ENCODE assay signal across 27 cellular contexts in genomic region chr6:91637217-91637616, GRCh38.
"Had no signal": no experiment of that assay in that cellular context is flagged by ENCODE, and none has a peak within 500 bp of the region (broad histone marks: within the 10 kb centered on the region; RNA-seq: fewer than 3 reads in every experiment).

No MANE protein-coding gene starts in this region.

- H3K4me1 ChIP-seq: stomach, suprapubic skin, thyroid gland, tibial artery, transverse colon, upper lobe of left lung, upper lobe of right lung, uterus, vagina had no signal

- H3K4me3 ChIP-seq: stomach, suprapubic skin, testis, thoracic aorta, thyroid gland, tibial artery, tibial nerve, transverse colon, upper lobe of left lung, upper lobe of right lung, uterus, vagina had no signal

- FAIRE-seq: urothelium cell line had no signal

- DNase-seq: stimulated activated CD4-positive, alpha-beta T cell treated with anti-CD3 and anti-CD28 coated beads, Interleukin-2, amount 100 ng/mL, for 48 hours; stimulated activated CD4-positive, alpha-beta T cell treated with anti-CD3 and anti-CD28 coated beads, Interleukin-4, amount 100 ng/mL, for 1 hour; stimulated activated CD4-positive, alpha-beta T cell treated with anti-CD3 and anti-CD28 coated beads, Interleukin-4, amount 100 ng/mL, for 24 hours; stimulated activated CD4-positive, alpha-beta T cell treated with anti-CD3 and anti-CD28 coated beads, Interleukin-4, amount 100 ng/mL, for 4 hours; stimulated activated CD8-positive, alpha-beta memory T cell treated with anti-CD3 and anti-CD28 coated beads, Interleukin-4, amount 100 ng/mL, for 48 hours; stimulated activated naive B cell treated with anti-CD40 and anti-IgM and Interleukin-4, amounts not matched to agents 10 μg/mL and 1 μg/mL and 100 μg/mL, for 72 hours; stimulated activated naive CD4-positive, alpha-beta T cell; stimulated activated naive CD4-positive, alpha-beta T cell treated with Interleukin-2 at 50 U/mL for 16 hours; stimulated activated naive CD8-positive, alpha-beta T cell treated with anti-CD3 and anti-CD28 coated beads, Interleukin-15, amount 100 ng/mL, for 72 hours; stimulated activated naive CD8-positive, alpha-beta T cell treated with anti-CD3 and anti-CD28 coated beads, Interleukin-15, Interleukin-2, amounts not matched to agents 100 U/mL and 50 U/mL, for 24 hours; stomach; substantia nigra; testis; thyroid gland; tibial artery; transverse colon; trophoblast cell; upper lobe of left lung; upper lobe of right lung; uterus had no signal

- ATAC-seq: stimulated activated effector memory CD8-positive, alpha-beta T cell treated with anti-CD3 and anti-CD28 coated beads, Interleukin-12 subunit alpha, Interleukin-12 subunit beta, amount 100 ng/mL, for 72 hours; stimulated activated memory B cell treated with anti-CD40 and anti-IgM and Interleukin-4, amounts not matched to agents 10 μg/mL and 1 μg/mL and 100 μg/mL, for 72 hours; stimulated activated naive B cell treated with anti-CD40 and anti-IgM and Interleukin-4, amounts not matched to agents 10 μg/mL and 1 μg/mL and 100 μg/mL, for 72 hours; stimulated activated naive CD8-positive, alpha-beta T cell treated with anti-CD3 and anti-CD28 coated beads, Interleukin-15, amount 100 ng/mL, for 72 hours; stimulated activated naive CD8-positive, alpha-beta T cell treated with anti-CD3 and anti-CD28 coated beads, Interleukin-15, Interleukin-2, amounts not matched to agents 100 U/mL and 50 U/mL, for 24 hours; upper lobe of right lung had no signal

- H3K9me3 ChIP-seq: stomach, suprapubic skin, testis, thoracic aorta, thyroid gland, tibial artery, tibial nerve, transverse colon, upper lobe of left lung, upper lobe of right lung, uterus, vagina had no signal

- H3K36me3 ChIP-seq: stomach, suprapubic skin, thoracic aorta, thyroid gland, tibial artery, tibial nerve, transverse colon, upper lobe of left lung, upper lobe of right lung, uterus, vagina had no signal

- H3K27me3 ChIP-seq: stomach, suprapubic skin, testis, thyroid gland, tibial artery, tibial nerve, transverse colon, upper lobe of left lung, upper lobe of right lung, uterus, vagina had no signal

- H3K27ac ChIP-seq: stomach, suprapubic skin, testis, thoracic aorta, thyroid gland, tibial artery, tibial nerve, transverse colon, upper lobe of left lung, upper lobe of right lung, uterus, vagina had no signal
